ENCODE assay signal across 8 cellular contexts in genomic region chrX:86002076-86002896, GRCh38. TPM values are rescaled to one million over a fixed set of nuclear protein-coding genes. Genes with fewer than 3 reads are reported as not detected.
DNase-seq lines count a peak whose midpoint lies in the region; ATAC-seq and TF ChIP-seq lines count a peak whose summit lies in the region.

No MANE protein-coding gene starts in this region.

- no peaks in the 10 kb centered on the region for H3K4me1 ChIP-seq in left lung

- H3K36me3 Mint-ChIP-seq in activated B cell treated with CpG ODN at 0.5 μM for 24 hours (ENCODE audit: low read depth) = no peaks in the 10 kb centered on the region

- no peak overlapping the region for H3K4me3 ChIP-seq in left lung

- peak overlapping the region; percentile 28 for H3K4me3 Mint-ChIP-seq in activated B cell treated with CpG ODN at 0.5 μM for 24 hours

- no peaks in the 10 kb centered on the region for H3K36me3 ChIP-seq in left lung

- intact Hi-C loops in activated B cell treated with CpG ODN at 0.5 μM for 24 hours (cut with micrococcal nuclease) = no loop called here
- intact Hi-C loops in left lung (cut with DNase I) = no loop called here

- DNase-seq in Daoy (ENCODE audit: low read depth) = peak; percentile 52
- no peak for DNase-seq in activated B cell treated with CpG ODN at 0.5 μM for 24 hours
- peak; percentile 44 to 65 for DNase-seq in left lung
- no peak for DNase-seq in stimulated activated CD4-positive, alpha-beta T cell treated with anti-CD3 and anti-CD28 coated beads, Interleukin-4, amount 100 ng/mL, for 24 hours
- DNase-seq in DMS114 treated with DMSO at 0.1 percent for 48 hours (lab: John Stamatoyannopoulos, UW; ENCODE audit: unreplicated experiment) = no peak

- TF ChIP-seq POLR2A in GM18505 (IDR thresholded peaks at IDR 0.05; ENCODE audit: borderline replicate concordance, extremely low read depth, insufficient read depth, insufficient read length) = no peak

- POLR2A ChIA-PET in activated B cell treated with CpG ODN at 0.5 μM for 24 hours (lab: Charles Lee) = no interaction called here

- TF ChIP-seq CTCF in activated B cell treated with CpG ODN at 0.5 μM for 24 hours (IDR thresholded peaks at IDR 0.05) (no peak), left lung (IDR thresholded peaks at IDR 0.05) (no peak)

- no peak overlapping the region for H3K27ac Mint-ChIP-seq in activated B cell treated with CpG ODN at 0.5 μM for 24 hours

- no peaks in the 10 kb centered on the region for H3K27me3 ChIP-seq in left lung

- ATAC-seq in HG02884 (IDR thresholded peaks at IDR 0.05; ENCODE audit: unreplicated experiment) (peak; percentile 66), activated B cell treated with CpG ODN at 0.5 μM for 24 hours (ENCODE audit: low read depth) (peak; percentile 21), left lung (peak; percentile 41), HG03139 (IDR thresholded peaks at IDR 0.05; ENCODE audit: unreplicated experiment) (no peak), GM18505 (IDR thresholded peaks at IDR 0.05; ENCODE audit: unreplicated experiment) (no peak)

- no peaks in the 10 kb centered on the region for H3K9me3 Mint-ChIP-seq in activated B cell treated with CpG ODN at 0.5 μM for 24 hours

- peaks cover 43% of the 10 kb centered on the region for H3K4me1 Mint-ChIP-seq in activated B cell treated with CpG ODN at 0.5 μM for 24 hours

- no peaks in the 10 kb centered on the region for H3K27me3 Mint-ChIP-seq in activated B cell treated with CpG ODN at 0.5 μM for 24 hours

- H3K27ac ChIP-seq in left lung = no peak overlapping the region

- no peaks in the 10 kb centered on the region for H3K9me3 ChIP-seq in left lung

- CTCF ChIA-PET in activated B cell treated with CpG ODN at 0.5 μM for 24 hours (lab: Charles Lee) = interaction anchor here (0.7 kb wide), 1 partner anchor 158 kb away, joined by 4 read pairs; no protein-coding TSS in a partner anchor

RNA-seq across cellular contexts. Expression of gene CHM, which starts 45.1 kb away (rescaled TPM):
- total RNA-seq in Daoy (2014; rRNA removed; shearing (Covaris generic)) = 13.2 and 13.3 TPM in 2 replicates
- total RNA-seq in activated B cell treated with CpG ODN at 0.5 μM for 24 hours (15.3 and 22.9 TPM in 2 replicates), left lung (10 to 100 TPM; 21.0 to 25.2 TPM)

Comparison
In these comparisons a context has a peak if more than half of its experiments do, and no peak if none do; other contexts are left out.
1. DNase-seq: peak in Daoy (single experiment) and left lung (2 of 2); none in activated B cell treated with CpG ODN at 0.5 μM for 24 hours (single experiment), stimulated activated CD4-positive, alpha-beta T cell treated with anti-CD3 and anti-CD28 coated beads, Interleukin-4, amount 100 ng/mL, for 24 hours (single experiment) and DMS114 treated with DMSO at 0.1 percent for 48 hours (single experiment).
2. ATAC-seq: peak in HG02884 (single experiment), activated B cell treated with CpG ODN at 0.5 μM for 24 hours (single experiment) and left lung (single experiment); none in HG03139 (single experiment) and GM18505 (single experiment).